In the genomic region with DNA sequence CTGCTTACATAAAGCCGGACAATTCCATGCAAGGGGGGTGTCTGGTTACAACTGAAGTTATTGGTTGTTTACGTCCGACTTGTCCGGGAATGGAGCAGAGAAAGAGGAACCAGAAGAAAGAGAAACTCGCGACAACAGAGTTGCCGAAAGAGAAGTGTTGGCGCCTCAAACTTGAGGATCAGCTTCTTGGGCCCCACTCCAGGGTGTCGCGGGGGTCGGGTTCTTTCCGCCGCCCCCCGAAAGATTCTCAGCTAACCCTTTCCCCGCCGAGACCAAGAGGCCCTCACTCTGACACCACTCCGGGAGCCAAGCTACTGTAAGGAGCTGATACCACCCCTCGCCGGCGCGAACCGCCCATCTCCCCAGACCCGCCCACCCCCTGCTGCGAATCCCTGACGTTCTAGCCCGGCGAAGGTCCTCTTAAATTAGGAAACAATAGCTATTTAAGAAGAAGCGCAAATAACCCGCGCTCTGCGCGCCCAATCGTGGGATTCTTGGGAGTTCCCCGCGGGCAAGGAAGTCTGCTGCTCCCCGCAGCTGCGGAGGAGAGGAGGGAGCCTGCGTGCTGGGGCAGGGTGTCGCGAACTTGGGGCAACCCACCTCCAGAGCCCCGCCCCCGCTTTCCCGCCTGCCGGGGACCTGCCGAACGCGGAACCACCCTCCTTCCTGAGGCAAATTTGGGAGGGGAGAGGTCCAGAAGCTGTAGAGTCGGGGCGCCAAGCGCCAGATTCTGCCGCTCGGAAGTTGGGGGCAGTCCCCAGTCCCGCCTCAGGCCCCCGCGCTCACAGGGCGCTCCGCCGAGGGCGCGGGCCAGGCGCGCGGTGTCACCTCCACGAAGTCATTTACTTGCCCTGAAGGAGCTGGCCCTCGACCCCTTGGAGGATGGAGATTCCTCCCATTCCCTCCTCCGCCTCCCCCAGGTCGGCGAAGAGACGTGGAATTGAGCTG, we compare ENCODE assay signal across 8 cellular contexts. TPM values are rescaled to one million over a fixed set of nuclear protein-coding genes. Genes with fewer than 3 reads are reported as not detected.
DNase-seq lines count a peak whose midpoint lies in the region; ATAC-seq and TF ChIP-seq lines count a peak whose summit lies in the region.

No MANE protein-coding gene starts in this region.

- H3K4me1 ChIP-seq in ACC112 (ENCODE audit: control insufficient read depth, insufficient read depth, low read length, unreplicated experiment) = no peaks in the 10 kb centered on the region

- H3K9me3 ChIP-seq in WERI-Rb-1 (ENCODE audit: severe bottlenecking) = no peaks in the 10 kb centered on the region

- H3K4me3 ChIP-seq in ACC112 (ENCODE audit: low read depth, low read length) (peak overlapping the region; percentile 76), WERI-Rb-1 (ENCODE audit: low read depth, low read length) (peak overlapping the region; percentile 49)

- H3K36me3 ChIP-seq in ACC112 (ENCODE audit: insufficient read depth, low read length) (no peaks in the 10 kb centered on the region), WERI-Rb-1 (no peaks in the 10 kb centered on the region)

- peak overlapping the region; percentile 85 for H2AFZ ChIP-seq in ACC112 (ENCODE audit: low read length, unreplicated experiment)

- ATAC-seq in omental fat pad (ENCODE audit: low FRiP score) (peak; percentile 63), GM21360 (IDR thresholded peaks at IDR 0.05; ENCODE audit: unreplicated experiment) (no peak)

- no peaks in the 10 kb centered on the region for H3K79me2 ChIP-seq in ACC112 (ENCODE audit: control insufficient read depth, insufficient read depth, low read length, unreplicated experiment)

- H3K27me3 ChIP-seq in ACC112 (ENCODE audit: insufficient read depth, low read length) (peaks cover 57% of the 10 kb centered on the region), WERI-Rb-1 (ENCODE audit: insufficient read depth, low read depth, severe bottlenecking) (no peaks in the 10 kb centered on the region)

- no peak overlapping the region for H3K27ac ChIP-seq in ACC112 (ENCODE audit: low read depth, low read length)
- no peak overlapping the region for H3K27ac ChIP-seq in WERI-Rb-1

- peak; percentile 64 for DNase-seq in GM13976 (ENCODE audit: low spot score)
- peak; percentile 27 for DNase-seq in WERI-Rb-1
- peak; percentile 81 for DNase-seq in fibroblast of peridontal ligament (ENCODE audit: extremely low read depth)
- no peak for DNase-seq in omental fat pad (ENCODE audit: low spot score)
- no peak for DNase-seq in NCI-H1694 (lab: John Stamatoyannopoulos, UW)
- no peak for DNase-seq in dedifferentiated amniotic fluid mesenchymal stem cell (ENCODE audit: extremely low spot score)

- TF ChIP-seq CTCF in GM13976 (IDR thresholded peaks at IDR 0.05; ENCODE audit: borderline replicate concordance, control extremely low read depth, extremely low read depth, insufficient read depth, missing control alignments) (no peak), WERI-Rb-1 (IDR thresholded peaks at IDR 0.05; ENCODE audit: low read depth, low read length) (no peak), omental fat pad (IDR thresholded peaks at IDR 0.05) (no peak)

- in situ Hi-C loops in GM13976 (cut with MboI; ENCODE audit: low sequenced_read_pairs, unreplicated experiment) = no loop called here

RNA-seq across cellular contexts. Expression of gene SP9, which starts 8.5 kb away (rescaled TPM):
- total RNA-seq in omental fat pad = not detected

Comparison
In these comparisons a context has a peak if more than half of its experiments do, and no peak if none do; other contexts are left out.
1. DNase-seq: peak in GM13976 (single experiment), WERI-Rb-1 (single experiment) and fibroblast of peridontal ligament (single experiment); none in omental fat pad (single experiment), NCI-H1694 (single experiment) and dedifferentiated amniotic fluid mesenchymal stem cell (single experiment).